ENCODE assay signal across 8 cellular contexts in genomic region chr4:158722917-158723793, GRCh38. TPM values are rescaled to one million over a fixed set of nuclear protein-coding genes. Genes with fewer than 3 reads are reported as not detected.
DNase-seq lines count a peak whose midpoint lies in the region; ATAC-seq and TF ChIP-seq lines count a peak whose summit lies in the region.

Gene PPID, minus strand, starts transcription at chr4:158723396. Its CDS starts 108 bp downstream, at chr4:158723288.

- POLR2A ChIA-PET in activated CD8-positive, alpha-beta T cell treated with anti-CD3 and anti-CD28 coated beads for 36 hours (lab: Charles Lee): interaction anchor here (0.6 to 1.2 kb wide), 3 partner anchors 12 to 87 kb away, joined by 3 read pairs; no protein-coding TSS in a partner anchor

- no peaks in the 10 kb centered on the region for H3K9me3 Mint-ChIP-seq in activated CD8-positive, alpha-beta T cell treated with anti-CD3 and anti-CD28 coated beads for 36 hours

- DNase-seq in CD1c-positive myeloid dendritic cell (ENCODE audit: extremely low spot score): peak; percentile 90
- DNase-seq in NCI-H748 treated with DMSO at 0.1 percent for 48 hours (lab: John Stamatoyannopoulos, UW): peak; percentile 55
- DNase-seq in activated CD8-positive, alpha-beta T cell treated with anti-CD3 and anti-CD28 coated beads for 36 hours: peak; percentile 90
- peak; percentile 88 for DNase-seq in ecto neural progenitor cell (ENCODE audit: low spot score)
- peak; percentile 75 to 96 for DNase-seq in lower leg skin (ENCODE audit: low spot score in 2 of 2)
- peak; percentile 79 to 80 for DNase-seq in stimulated activated CD4-positive, alpha-beta T cell treated with anti-CD3 and anti-CD28 coated beads, Interleukin-4, amount 100 ng/mL, for 4 hours

- TF ChIP-seq CTCF in activated CD8-positive, alpha-beta T cell treated with anti-CD3 and anti-CD28 coated beads for 36 hours (IDR thresholded peaks at IDR 0.05): no peak
- TF ChIP-seq CTCF in lower leg skin (IDR thresholded peaks at IDR 0.05): no peak

- TF ChIP-seq POLR2A in lower leg skin (IDR thresholded peaks at IDR 0.05): no peak

- ATAC-seq in GM19397 (IDR thresholded peaks at IDR 0.05; ENCODE audit: unreplicated experiment): peak; percentile 99
- peak; percentile 97 for ATAC-seq in HG03565 (IDR thresholded peaks at IDR 0.05; ENCODE audit: unreplicated experiment)
- peak; percentile 92 for ATAC-seq in activated CD8-positive, alpha-beta T cell treated with anti-CD3 and anti-CD28 coated beads for 36 hours

- peaks cover 54% of the 10 kb centered on the region for H3K4me1 Mint-ChIP-seq in activated CD8-positive, alpha-beta T cell treated with anti-CD3 and anti-CD28 coated beads for 36 hours (ENCODE audit: low read depth)

- peaks cover 7% of the 10 kb centered on the region for H3K27me3 Mint-ChIP-seq in activated CD8-positive, alpha-beta T cell treated with anti-CD3 and anti-CD28 coated beads for 36 hours

- peak within 1 kb of the TSS; percentile 95 for H3K4me3 ChIP-seq in lower leg skin (ENCODE audit: low read depth, poor library complexity, severe bottlenecking)

- intact Hi-C loops in activated CD8-positive, alpha-beta T cell treated with anti-CD3 and anti-CD28 coated beads for 36 hours (cut with micrococcal nuclease): loop anchor here (5.0 to 10.0 kb wide), 4 partner anchors 51 to 482 kb away; partner anchors contain the start of genes C4orf46 and ETFDH
- intact Hi-C loops in lower leg skin (cut with DNase I; ENCODE audit: low total_unique reads): loop anchor here (10.0 kb wide), 1 partner anchor 452 kb away; no protein-coding TSS in a partner anchor

- peak within 1 kb of the TSS; percentile 93 for H3K4me3 Mint-ChIP-seq in activated CD8-positive, alpha-beta T cell treated with anti-CD3 and anti-CD28 coated beads for 36 hours

- peaks cover 43% of the 10 kb centered on the region for H3K36me3 Mint-ChIP-seq in activated CD8-positive, alpha-beta T cell treated with anti-CD3 and anti-CD28 coated beads for 36 hours (ENCODE audit: low read depth)

- H3K27ac Mint-ChIP-seq in activated CD8-positive, alpha-beta T cell treated with anti-CD3 and anti-CD28 coated beads for 36 hours: peak within 1 kb of the TSS; percentile 98

- CTCF ChIA-PET in activated CD8-positive, alpha-beta T cell treated with anti-CD3 and anti-CD28 coated beads for 36 hours (lab: Charles Lee): interaction anchor here (0.8 to 1.8 kb wide), 2 partner anchors 51 to 128 kb away, joined by 3 to 10 read pairs; partner anchors contain the start of gene ETFDH

- 0% methylated on average over 46 to 56 of the region's 65 CpGs for WGBS in lower leg skin, 2 donors

RNA-seq across cellular contexts. Expression of gene PPID, which starts in this region (rescaled TPM):
- total RNA-seq in activated CD8-positive, alpha-beta T cell treated with anti-CD3 and anti-CD28 coated beads for 36 hours: 10 to 100 TPM; 66.5 to 69.3 TPM
- total RNA-seq in lower leg skin: 10 to 100 TPM; 10.6 to 24.1 (median 17.9) TPM

Comparison
In these comparisons a context has a peak if more than half of its experiments do, and no peak if none do; other contexts are left out.
1. Peak in every context shown above with its lines: DNase-seq, ATAC-seq and H3K4me3 ChIP-seq.